In genomic region chr22:27309713-27310112, GRCh38 we compare ENCODE assay signal across 1 cellular context.
TF ChIP-seq lines count a peak whose summit lies in the region.

No MANE protein-coding gene starts in this region.

TF ChIP-seq in HEK293T, 16 proteins besides CTCF, POLR2A, EP300 and RAD21 (continued from another document):
- TF ChIP-seq SUZ12 (IDR thresholded peaks at IDR 0.05) = no peak
